In the genomic region with DNA sequence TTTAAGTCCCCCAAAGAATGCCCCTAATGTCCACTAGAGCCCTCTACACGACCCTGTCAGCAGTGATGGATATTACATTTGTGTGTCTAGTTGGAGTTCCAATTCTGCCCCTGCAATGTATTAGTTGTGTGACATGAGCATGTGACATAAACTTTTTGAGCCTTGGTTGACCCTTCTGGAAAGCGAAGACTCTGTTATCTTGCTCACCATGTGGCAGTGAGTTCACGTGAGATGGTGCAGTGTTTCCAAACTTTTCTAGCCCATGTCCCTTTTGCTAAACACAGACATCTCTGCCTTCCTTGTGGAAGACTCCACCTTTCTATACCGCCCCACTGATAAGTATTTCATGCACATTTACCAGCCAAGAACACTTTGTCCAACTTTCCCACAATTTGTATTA, we compare ENCODE assay signal across 28 cellular contexts.
"Had no signal": no experiment of that assay in that cellular context is flagged by ENCODE, and none has a peak within 500 bp of the region (broad histone marks: within the 10 kb centered on the region; RNA-seq: fewer than 3 reads in every experiment).

No MANE protein-coding gene starts in this region.

- DNase-seq: activated CD4-positive, alpha-beta T cell treated with anti-CD3 and anti-CD28 coated beads for 1 hour; activated CD4-positive, alpha-beta T cell treated with anti-CD3 and anti-CD28 coated beads for 4 hours; activated CD4-positive, alpha-beta T cell treated with anti-CD3 and anti-CD28 coated beads, Interleukin-2, amount 10 ng/mL, durations not matched to agents 7 days and 5 days; activated CD4-positive, alpha-beta T cell treated with anti-CD3 and anti-CD28 coated beads, Interleukin-2, amount 50 U/mL, for 4 hours; activated CD4-positive, CD25-positive, alpha-beta regulatory T cell; activated CD8-positive, alpha-beta memory T cell treated with anti-CD3 and anti-CD28 coated beads for 24 hours; activated CD8-positive, alpha-beta T cell treated with anti-CD3 and anti-CD28 coated beads for 36 hours; activated effector memory CD4-positive, alpha-beta T cell treated with Interleukin-2 at 50 U/mL for 16 hours; activated gamma-delta T cell treated with Interleukin-2 at 50 U/mL for 16 hours; activated naive CD4-positive, alpha-beta T cell treated with anti-CD3 and anti-CD28 coated beads, Interleukin-2, amount 50 U/mL, for 16 hours; activated naive CD4-positive, alpha-beta T cell treated with Interleukin-2 at 50 U/mL for 16 hours; activated T-cell treated with anti-CD3 and anti-CD28 coated beads, Interleukin-2, amount 50 U/mL, for 4 hours; amniotic stem cell; anterior cingulate cortex; brain microvascular endothelial cell; dorsolateral prefrontal cortex; effector CD4-positive, alpha-beta T cell; effector memory CD8-positive, alpha-beta T cell; esophagus squamous epithelium; foreskin melanocyte; heart right ventricle; T-helper 2 cell had no signal

- H3K9me3 ChIP-seq: esophagus squamous epithelium, gastroesophageal sphincter, heart right ventricle had no signal

- H3K9me3 Mint-ChIP-seq: activated CD4-positive, alpha-beta T cell treated with anti-CD3 and anti-CD28 coated beads, Interleukin-2, amount 10 ng/mL, durations not matched to agents 7 days and 5 days; activated CD8-positive, alpha-beta T cell treated with anti-CD3 and anti-CD28 coated beads for 36 hours; activated T-cell treated with anti-CD3 and anti-CD28 coated beads, Interleukin-2, amount 50 U/mL, for 4 hours; activated T-helper 17 cell treated with anti-CD3 and anti-CD28 coated beads, Interleukin-2, amount 50 U/mL, for 72 hours; central memory CD8-positive, alpha-beta T cell; dendritic cell treated with granulocyte-macrophage colony-stimulating factor and Interleukin-4, amounts not matched to agents 40 ng/mL and 50 ng/mL, for 4 days; effector memory CD8-positive, alpha-beta T cell had no signal

- H3K27me3 ChIP-seq: brain microvascular endothelial cell, dorsolateral prefrontal cortex, esophagus squamous epithelium, gastroesophageal sphincter, heart right ventricle had no signal

- H3K27me3 Mint-ChIP-seq: activated CD4-positive, alpha-beta T cell treated with anti-CD3 and anti-CD28 coated beads, Interleukin-2, amount 10 ng/mL, durations not matched to agents 7 days and 5 days; activated CD8-positive, alpha-beta T cell treated with anti-CD3 and anti-CD28 coated beads for 36 hours; activated naive CD8-positive, alpha-beta T cell; activated T-helper 17 cell treated with anti-CD3 and anti-CD28 coated beads, Interleukin-2, amount 50 U/mL, for 72 hours; dendritic cell treated with granulocyte-macrophage colony-stimulating factor and Interleukin-4, amounts not matched to agents 40 ng/mL and 50 ng/mL, for 4 days had no signal

- H3K27ac ChIP-seq: brain microvascular endothelial cell, coronary artery, dorsolateral prefrontal cortex, esophagus squamous epithelium, gastroesophageal sphincter, heart right ventricle had no signal

- ATAC-seq: activated CD8-positive, alpha-beta T cell treated with anti-CD3 and anti-CD28 coated beads for 36 hours; activated T-cell treated with anti-CD3 and anti-CD28 coated beads, Interleukin-2, amount 50 U/mL, for 4 hours; activated T-helper 17 cell treated with anti-CD3 and anti-CD28 coated beads, Interleukin-2, amount 50 U/mL, for 72 hours; effector memory CD8-positive, alpha-beta T cell; gastroesophageal sphincter; heart right ventricle had no signal

- H3K4me3 ChIP-seq: coronary artery, dorsolateral prefrontal cortex, esophagus squamous epithelium, gastroesophageal sphincter, heart right ventricle had no signal

- H3K27ac Mint-ChIP-seq: activated CD4-positive, alpha-beta T cell treated with anti-CD3 and anti-CD28 coated beads, Interleukin-2, amount 10 ng/mL, durations not matched to agents 7 days and 5 days; activated CD8-positive, alpha-beta T cell treated with anti-CD3 and anti-CD28 coated beads for 36 hours; activated naive CD8-positive, alpha-beta T cell; activated T-helper 17 cell treated with anti-CD3 and anti-CD28 coated beads, Interleukin-2, amount 50 U/mL, for 72 hours; dendritic cell treated with granulocyte-macrophage colony-stimulating factor and Interleukin-4, amounts not matched to agents 40 ng/mL and 50 ng/mL, for 4 days; effector memory CD8-positive, alpha-beta T cell had no signal

- H3K36me3 Mint-ChIP-seq: activated naive CD8-positive, alpha-beta T cell had no signal

- H3K36me3 ChIP-seq: brain microvascular endothelial cell, esophagus squamous epithelium, gastroesophageal sphincter, heart right ventricle had no signal

- H3K4me3 Mint-ChIP-seq: activated CD4-positive, alpha-beta T cell treated with anti-CD3 and anti-CD28 coated beads, Interleukin-2, amount 10 ng/mL, durations not matched to agents 7 days and 5 days; activated CD8-positive, alpha-beta T cell treated with anti-CD3 and anti-CD28 coated beads for 36 hours; activated naive CD8-positive, alpha-beta T cell; activated T-cell treated with anti-CD3 and anti-CD28 coated beads, Interleukin-2, amount 50 U/mL, for 4 hours; activated T-helper 17 cell treated with anti-CD3 and anti-CD28 coated beads, Interleukin-2, amount 50 U/mL, for 72 hours; central memory CD8-positive, alpha-beta T cell; dendritic cell treated with granulocyte-macrophage colony-stimulating factor and Interleukin-4, amounts not matched to agents 40 ng/mL and 50 ng/mL, for 4 days; effector memory CD8-positive, alpha-beta T cell had no signal
